ENCODE assay signal across 8 cellular contexts in genomic region chr6:159104163-159104885, GRCh38. TPM values are rescaled to one million over a fixed set of nuclear protein-coding genes. Genes with fewer than 3 reads are reported as not detected.
DNase-seq lines count a peak whose midpoint lies in the region; ATAC-seq lines count a peak whose summit lies in the region.

No MANE protein-coding gene starts in this region.

- CTCF ChIA-PET in activated CD8-positive, alpha-beta T cell treated with anti-CD3 and anti-CD28 coated beads, Interleukin-2, amount 10 ng/mL, durations not matched to agents 7 days and 5 days (lab: Charles Lee), result interaction anchor here (0.6 to 18.9 kb wide), 33 partner anchors 10 to 315 kb away, joined by 3 to 522 read pairs (median 5); partner anchors contain the start of genes RSPH3 and TAGAP

- no CpG with 5 or more reads among the region's 17 CpGs for WGBS in mesendoderm (ENCODE audit: extremely low coverage, insufficient coverage, low lambda C conversion rate)

- H3K4ac ChIP-seq in mesendoderm (ENCODE audit: low read depth, low read length), result no peak overlapping the region

- H3K27me3 Mint-ChIP-seq in activated CD8-positive, alpha-beta T cell treated with anti-CD3 and anti-CD28 coated beads, Interleukin-2, amount 10 ng/mL, durations not matched to agents 7 days and 5 days (ENCODE audit: low read depth), result no peaks in the 10 kb centered on the region

- no peak overlapping the region for H4K8ac ChIP-seq in mesendoderm (ENCODE audit: low read depth, low read length)

- H2BK120ac ChIP-seq in mesendoderm (ENCODE audit: low read depth, low read length), result no peak overlapping the region

- peak; percentile 46 for ATAC-seq in GM18858 (IDR thresholded peaks at IDR 0.05; ENCODE audit: unreplicated experiment)
- ATAC-seq in HG03108 (IDR thresholded peaks at IDR 0.05; ENCODE audit: unreplicated experiment), result peak; percentile 44
- peak; percentile 59 for ATAC-seq in activated CD8-positive, alpha-beta T cell treated with anti-CD3 and anti-CD28 coated beads, Interleukin-2, amount 10 ng/mL, durations not matched to agents 7 days and 5 days

- peak overlapping the region; percentile 44 for H3K4me3 Mint-ChIP-seq in activated CD8-positive, alpha-beta T cell treated with anti-CD3 and anti-CD28 coated beads, Interleukin-2, amount 10 ng/mL, durations not matched to agents 7 days and 5 days

- H2BK5ac ChIP-seq in mesendoderm (ENCODE audit: low read length), result no peak overlapping the region

- no peak overlapping the region for H4K5ac ChIP-seq in mesendoderm (ENCODE audit: low read length)

- DNase-seq in AG08395 (ENCODE audit: low spot score) (peak; percentile 79), NCI-H774 (lab: John Stamatoyannopoulos, UW) (peak; percentile 78), mesendoderm (peak; percentile 77)
- peak; percentile 87 for DNase-seq in activated CD8-positive, alpha-beta T cell treated with anti-CD3 and anti-CD28 coated beads, Interleukin-2, amount 10 ng/mL, durations not matched to agents 7 days and 5 days
- DNase-seq in effector CD8-positive, alpha-beta T cell (lab: John Stamatoyannopoulos, UW), result peak; percentile 49
- peak; percentile 65 for DNase-seq in stimulated activated CD8-positive, alpha-beta memory T cell treated with anti-CD3 and anti-CD28 coated beads, Interleukin-4, amount 100 ng/mL, for 24 hours (ENCODE audit: low read depth)

- peak overlapping the region; percentile 93 for H3K27ac Mint-ChIP-seq in activated CD8-positive, alpha-beta T cell treated with anti-CD3 and anti-CD28 coated beads, Interleukin-2, amount 10 ng/mL, durations not matched to agents 7 days and 5 days

- no peak overlapping the region for H3K27ac ChIP-seq in mesendoderm (ENCODE audit: low read depth, low read length)

- H3K36me3 Mint-ChIP-seq in activated CD8-positive, alpha-beta T cell treated with anti-CD3 and anti-CD28 coated beads, Interleukin-2, amount 10 ng/mL, durations not matched to agents 7 days and 5 days (ENCODE audit: low read depth), result no peaks in the 10 kb centered on the region

- no peaks in the 10 kb centered on the region for H3K36me3 ChIP-seq in mesendoderm (ENCODE audit: control insufficient read depth, insufficient read depth, low read length)

- H3K4me2 ChIP-seq in mesendoderm (ENCODE audit: low read length), result no peak overlapping the region

- no peak overlapping the region for H2AK5ac ChIP-seq in mesendoderm (ENCODE audit: low read length)

- no peak overlapping the region for H3K23ac ChIP-seq in mesendoderm (ENCODE audit: low read length)

- no peaks in the 10 kb centered on the region for H3K27me3 ChIP-seq in mesendoderm (ENCODE audit: insufficient read depth, low read length, poor library complexity)

- H3K4me3 ChIP-seq in mesendoderm (ENCODE audit: low read length), result no peak overlapping the region

- H2BK15ac ChIP-seq in mesendoderm (replicated peaks; ENCODE audit: low read depth), result no peak overlapping the region

- no peaks in the 10 kb centered on the region for H3K79me2 ChIP-seq in mesendoderm (ENCODE audit: control insufficient read depth, insufficient read depth, low read length)

- H3K4me1 Mint-ChIP-seq in activated CD8-positive, alpha-beta T cell treated with anti-CD3 and anti-CD28 coated beads, Interleukin-2, amount 10 ng/mL, durations not matched to agents 7 days and 5 days (ENCODE audit: low read depth), result peaks cover 84% of the 10 kb centered on the region

- H3K4me1 ChIP-seq in mesendoderm (ENCODE audit: control insufficient read depth, low read depth, low read length), result no peaks in the 10 kb centered on the region

- no peaks in the 10 kb centered on the region for H3K9me3 Mint-ChIP-seq in activated CD8-positive, alpha-beta T cell treated with anti-CD3 and anti-CD28 coated beads, Interleukin-2, amount 10 ng/mL, durations not matched to agents 7 days and 5 days (ENCODE audit: insufficient read depth)

- H3K56ac ChIP-seq in mesendoderm (ENCODE audit: low read length), result peak overlapping the region; percentile 66

- no peaks in the 10 kb centered on the region for H3K79me1 ChIP-seq in mesendoderm (ENCODE audit: low read length)

- no peak overlapping the region for H3K18ac ChIP-seq in mesendoderm (ENCODE audit: low read length)

- POLR2A ChIA-PET in activated CD8-positive, alpha-beta T cell treated with anti-CD3 and anti-CD28 coated beads, Interleukin-2, amount 10 ng/mL, durations not matched to agents 7 days and 5 days (lab: Charles Lee), result interaction anchor here (0.8 to 19.7 kb wide), 10 partner anchors 10 to 105 kb away, joined by 3 to 361 read pairs (median 4); partner anchors contain the start of genes RSPH3 and TAGAP

- no peak overlapping the region for H3K9ac ChIP-seq in mesendoderm (ENCODE audit: low read length)

RNA-seq across cellular contexts. Expression of gene TAGAP, which starts 59.5 kb away (rescaled TPM):
- 10 to 100 TPM; 64.5 to 67.0 TPM for total RNA-seq in activated CD8-positive, alpha-beta T cell treated with anti-CD3 and anti-CD28 coated beads, Interleukin-2, amount 10 ng/mL, durations not matched to agents 7 days and 5 days
- 0.03 TPM for polyA plus RNA-seq in mesendoderm (2013, experiment 1 of 2)
- polyA plus RNA-seq in mesendoderm (2013, experiment 2 of 2), result 0.01 TPM
